In the genomic region with DNA sequence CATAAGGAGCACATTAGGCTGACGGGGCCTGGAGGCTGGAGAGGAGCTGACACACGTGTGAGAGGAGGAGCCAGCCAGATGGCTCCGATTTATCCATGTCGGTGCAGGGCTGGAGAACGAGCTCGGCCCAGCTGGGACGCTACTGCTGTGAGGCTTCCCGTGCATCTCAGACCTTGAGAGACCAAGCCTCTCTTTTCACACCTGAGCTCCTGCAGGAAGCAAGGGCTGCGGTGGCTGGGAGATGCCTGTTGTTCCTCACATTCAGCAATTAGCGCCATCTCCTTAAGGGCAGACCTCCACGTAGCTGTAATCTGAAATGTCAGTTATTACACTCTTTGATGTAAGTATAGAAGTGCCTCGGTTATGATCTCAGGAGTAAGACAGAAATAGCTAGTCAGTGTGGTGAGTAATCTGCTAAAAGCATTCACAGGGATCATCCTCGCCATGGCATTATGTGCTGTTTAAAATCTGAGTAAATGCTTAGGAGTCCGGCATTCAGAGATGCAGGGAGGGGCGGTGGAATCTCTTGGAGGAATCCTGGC, we compare ENCODE assay signal across 11 cellular contexts.
DNase-seq lines count a peak whose midpoint lies in the region; ATAC-seq, FAIRE-seq and TF ChIP-seq lines count a peak whose summit lies in the region.
"Had no signal": no experiment of that assay in that cellular context is flagged by ENCODE, and none has a peak within 500 bp of the region (broad histone marks: within the 10 kb centered on the region; RNA-seq: fewer than 3 reads in every experiment).

No MANE protein-coding gene starts in this region.

- no peaks in the 10 kb centered on the region for H4K20me1 ChIP-seq in GM23338 (replicated peaks; ENCODE audit: insufficient read depth)
- H4K20me1 ChIP-seq in HepG2 (ENCODE audit: insufficient read depth, low read length) = no peaks in the 10 kb centered on the region
- H4K20me1 ChIP-seq in OCI-LY7 (ENCODE audit: insufficient read depth, low read length) = no peaks in the 10 kb centered on the region

- H3K79me2 ChIP-seq in GM23338 (replicated peaks; ENCODE audit: insufficient read depth) = no peaks in the 10 kb centered on the region
- no peaks in the 10 kb centered on the region for H3K79me2 ChIP-seq in HepG2 (ENCODE audit: insufficient read depth, low read length)
- H3K79me2 ChIP-seq in OCI-LY7 (ENCODE audit: insufficient read depth, low read depth, low read length) = no peaks in the 10 kb centered on the region

- TF ChIP-seq POLR2A in gastrocnemius medialis (IDR thresholded peaks at IDR 0.05) (no peak), Peyer's patch (IDR thresholded peaks at IDR 0.05) (no peak), HepG2 (IDR thresholded peaks at IDR 0.05; ENCODE audit: insufficient read depth in 1 of 2, low read depth in 2 of 2, low read length in 2 of 2) (no peak)

- H3K27me3 ChIP-seq in GM23338 (ENCODE audit: insufficient read depth) (no peaks in the 10 kb centered on the region), gastrocnemius medialis (no peaks in the 10 kb centered on the region), Peyer's patch (no peaks in the 10 kb centered on the region), HepG2 (ENCODE audit: control insufficient read depth in 1 of 2, insufficient read depth in 2 of 2, low read length in 2 of 2) (no peaks in the 10 kb centered on the region)

- CTCF ChIA-PET in HepG2 (lab: Yijun Ruan, JAX; ENCODE audit: low intra/inter-chr PET ratio, low total read pairs) = no interaction called here
- CTCF ChIA-PET in OCI-LY7 (lab: Charles Lee; ENCODE audit: unreplicated experiment) = interaction anchor here (0.7 kb wide), 1 partner anchor 11 kb away, joined by 3 read pairs; no protein-coding TSS in a partner anchor

- no peaks in the 10 kb centered on the region for H3F3A ChIP-seq in GM23338 (replicated peaks; ENCODE audit: low read depth)

- DNase-seq in GM23338 (ENCODE audit: low spot score) = peak; percentile 14
- peak; percentile 76 for DNase-seq in glutamatergic neuron
- peak; percentile 47 to 70 for DNase-seq in gastrocnemius medialis
- DNase-seq in GM19238 (ENCODE audit: insufficient read length, low spot score) = no peak
- no peak for DNase-seq in Peyer's patch
- no peak for DNase-seq in HepG2 (ENCODE audit: low spot score)
- no peak for DNase-seq in OCI-LY7 (ENCODE audit: low spot score)
- DNase-seq: naive thymus-derived CD4-positive, alpha-beta T cell had no signal

- H3K9me3 ChIP-seq in gastrocnemius medialis (no peaks in the 10 kb centered on the region), Peyer's patch (no peaks in the 10 kb centered on the region), HepG2 (ENCODE audit: low read length) (no peaks in the 10 kb centered on the region), OCI-LY7 (ENCODE audit: low read length) (no peaks in the 10 kb centered on the region)

- peaks cover 11% of the 10 kb centered on the region; the same call in 1 of the 2 replicates for H3K9me2 ChIP-seq in GM23338 (ENCODE audit: insufficient read depth)
- H3K9me2 ChIP-seq in OCI-LY7 (ENCODE audit: insufficient read depth, low read length) = no peaks in the 10 kb centered on the region

- TF ChIP-seq RAD21 in HepG2 (CRISPR knock-in tag; IDR thresholded peaks at IDR 0.05) = no peak

- H3K4me3 Mint-ChIP-seq in GM23338 = no peak overlapping the region
- peak overlapping the region; percentile 63 for H3K4me3 Mint-ChIP-seq in glutamatergic neuron (ENCODE audit: unreplicated experiment)
- H3K4me3 Mint-ChIP-seq: activated naive CD8-positive, alpha-beta T cell; naive thymus-derived CD4-positive, alpha-beta T cell had no signal

- H3K9me3 Mint-ChIP-seq in GM23338 = no peaks in the 10 kb centered on the region
- H3K9me3 Mint-ChIP-seq in glutamatergic neuron (ENCODE audit: unreplicated experiment) = peaks cover 22% of the 10 kb centered on the region
- H3K9me3 Mint-ChIP-seq: naive thymus-derived CD4-positive, alpha-beta T cell had no signal

- H3K27ac Mint-ChIP-seq in GM23338 (no peak overlapping the region), glutamatergic neuron (ENCODE audit: unreplicated experiment) (peak overlapping the region; percentile 93)
- H3K27ac Mint-ChIP-seq: activated naive CD8-positive, alpha-beta T cell; naive thymus-derived CD4-positive, alpha-beta T cell had no signal

- BruUV-seq in HepG2 (replicated peaks; lab: Mats Ljungman, UMichigan) (no TSS peak), OCI-LY7 (replicated peaks; lab: Mats Ljungman, UMichigan) (no TSS peak)

- peaks cover 3% of the 10 kb centered on the region for H3K27me3 Mint-ChIP-seq in GM23338 (ENCODE audit: insufficient read depth, low read depth, poor library complexity)
- H3K27me3 Mint-ChIP-seq in glutamatergic neuron (ENCODE audit: unreplicated experiment) = peaks cover 8% of the 10 kb centered on the region
- H3K27me3 Mint-ChIP-seq: activated naive CD8-positive, alpha-beta T cell; naive thymus-derived CD4-positive, alpha-beta T cell had no signal

- 60% methylated on average over 15 of the region's 15 CpGs for WGBS in HepG2 (ENCODE audit: low lambda C conversion rate)

- TF ChIP-seq CTCF in GM23338 (conservative IDR thresholded peaks at IDR 0.05; ENCODE audit: low read depth in 2 of 2) = no peak
- TF ChIP-seq CTCF in glutamatergic neuron (IDR thresholded peaks at IDR 0.05; ENCODE audit: partially characterized antibody, unreplicated experiment) = no peak
- no peak for TF ChIP-seq CTCF in gastrocnemius medialis (IDR thresholded peaks at IDR 0.05 in 4 of 5, conservative IDR thresholded peaks at IDR 0.05 in 1 of 5)
- no peak for TF ChIP-seq CTCF in Peyer's patch (IDR thresholded peaks at IDR 0.05)
- no peak for TF ChIP-seq CTCF in HepG2 (CRISPR knock-in tag; IDR thresholded peaks at IDR 0.05)
- no peak for TF ChIP-seq CTCF in OCI-LY7 (conservative IDR thresholded peaks at IDR 0.05; ENCODE audit: low read length)

- POLR2A ChIA-PET in HepG2 (lab: Yijun Ruan, JAX) (no interaction called here), OCI-LY7 (lab: Charles Lee) (no interaction called here)

- no peak for FAIRE-seq in HepG2 (lab: Jason Lieb, UNC)
- FAIRE-seq: G401.6 had no signal

- in situ Hi-C loops in gastrocnemius medialis (cut with MboI; ENCODE audit: low sequenced_read_pairs in 4 of 4) = no loop called here
- in situ Hi-C loops in HepG2 (cut with HindIII; ENCODE audit: extremely low pct_ligation_motif_present, low pct_unique_long_range_greater_than_20kb) = no loop called here

- H3K9ac ChIP-seq in HepG2 (ENCODE audit: insufficient read depth, low read depth, low read length) = no peak overlapping the region

- no peak for TF ChIP-seq EP300 in HepG2 (IDR thresholded peaks at IDR 0.05; ENCODE audit: low read depth in 2 of 2, low read length in 2 of 2)
- TF ChIP-seq EP300 in HepG2 (CRISPR knock-in tag; IDR thresholded peaks at IDR 0.05; ENCODE audit: borderline replicate concordance) = no peak

- H3K36me3 Mint-ChIP-seq in GM23338 (ENCODE audit: low read depth) = no peaks in the 10 kb centered on the region
- H3K36me3 Mint-ChIP-seq in glutamatergic neuron (ENCODE audit: unreplicated experiment) = no peaks in the 10 kb centered on the region
- H3K36me3 Mint-ChIP-seq: activated naive CD8-positive, alpha-beta T cell had no signal

- H2AFZ ChIP-seq in GM23338 (no peak overlapping the region), HepG2 (ENCODE audit: low read length) (no peak overlapping the region), OCI-LY7 (ENCODE audit: low read length) (no peak overlapping the region)

- H3K4me1 Mint-ChIP-seq in GM23338 (peaks cover 9% of the 10 kb centered on the region), glutamatergic neuron (ENCODE audit: low read depth, unreplicated experiment) (peaks cover 53% of the 10 kb centered on the region)

- intact Hi-C loops in gastrocnemius medialis (cut with DNase I; ENCODE audit: low total_unique reads) (no loop called here), HepG2 (cut with micrococcal nuclease; ENCODE audit: unreplicated experiment) (no loop called here), OCI-LY7 (cut with micrococcal nuclease; ENCODE audit: unreplicated experiment) (no loop called here)

- peak; percentile 35 for ATAC-seq in GM23338
- ATAC-seq in SK-N-SH treated with all-trans-retinoic acid at 6 μM for 48 hours = peak; percentile 87
- ATAC-seq in gastrocnemius medialis = peak; percentile 96 to 98
- ATAC-seq in HepG2 = no peak
- ATAC-seq: naive thymus-derived CD4-positive, alpha-beta T cell had no signal

- H3K27ac ChIP-seq in GM23338 (ENCODE audit: low read depth) (no peak overlapping the region), gastrocnemius medialis (peak overlapping the region; percentile 82 to 86 (median 84)), Peyer's patch (peak overlapping the region in 1 of 4 donors; percentile 28), HepG2 (ENCODE audit: extremely low read length, insufficient read depth, low read length) (no peak overlapping the region), OCI-LY7 (ENCODE audit: low read depth, low read length, poor library complexity, severe bottlenecking) (no peak overlapping the region)

- H3K36me3 ChIP-seq in GM23338 (ENCODE audit: insufficient read depth) (no peaks in the 10 kb centered on the region), gastrocnemius medialis (no peaks in the 10 kb centered on the region), Peyer's patch (no peaks in the 10 kb centered on the region), HepG2 (replicated peaks in 1 of 2; ENCODE audit: control insufficient read depth in 1 of 2, insufficient read depth in 2 of 2, low read length in 2 of 2) (no peaks in the 10 kb centered on the region), OCI-LY7 (ENCODE audit: insufficient read depth, low read length) (no peaks in the 10 kb centered on the region)

- H3K4me3 ChIP-seq in GM23338 (no peak overlapping the region), gastrocnemius medialis (peak overlapping the region in 3 of 4 donors; percentile 25 to 34 (median 27)), Peyer's patch (no peak overlapping the region), HepG2 (replicated peaks in 1 of 3; ENCODE audit: insufficient read depth in 1 of 3, low read depth in 2 of 3, low read length in 3 of 3) (no peak overlapping the region), OCI-LY7 (ENCODE audit: low read depth, low read length, poor library complexity, severe bottlenecking) (no peak overlapping the region)

- peaks cover 4% of the 10 kb centered on the region; the same call in 1 of the 2 replicates for H3K4me1 ChIP-seq in GM23338 (ENCODE audit: insufficient read depth)
- peaks cover 23 to 27% of the 10 kb centered on the region in 2 donors for H3K4me1 ChIP-seq in gastrocnemius medialis
- H3K4me1 ChIP-seq in Peyer's patch = no peaks in the 10 kb centered on the region
- no peaks in the 10 kb centered on the region for H3K4me1 ChIP-seq in HepG2 (ENCODE audit: insufficient read depth, low read length)
- no peaks in the 10 kb centered on the region for H3K4me1 ChIP-seq in OCI-LY7 (ENCODE audit: insufficient read depth, low read length, poor library complexity, severe bottlenecking)

- H3K4me2 ChIP-seq in GM23338 (no peak overlapping the region), HepG2 (ENCODE audit: low read depth, low read length) (no peak overlapping the region), OCI-LY7 (ENCODE audit: low read length) (no peak overlapping the region)

TF ChIP-seq in HepG2, 621 proteins besides CTCF, POLR2A, EP300 and RAD21 (continues in another document):
- TF ChIP-seq ZNF616 (CRISPR knock-in tag; IDR thresholded peaks at IDR 0.05; ENCODE audit: low read depth) (no peak), ZSCAN20 (CRISPR knock-in tag; IDR thresholded peaks at IDR 0.05; ENCODE audit: borderline replicate concordance) (no peak), NFE2L2 (IDR thresholded peaks at IDR 0.05; ENCODE audit: low read length) (no peak), SMARCE1 (IDR thresholded peaks at IDR 0.05; ENCODE audit: borderline replicate concordance) (no peak)

Comparison
In these comparisons a context has a peak if more than half of its experiments do, and no peak if none do; other contexts are left out.
1. DNase-seq: peak in GM23338 (single experiment), glutamatergic neuron (single experiment) and gastrocnemius medialis (2 of 2); none in GM19238 (single experiment), Peyer's patch (0 of 3), HepG2 (single experiment) and OCI-LY7 (single experiment).
2. H3K27ac ChIP-seq: peak in gastrocnemius medialis (4 of 4); none in GM23338 (single experiment), HepG2 (single experiment) and OCI-LY7 (single experiment).
3. H3K4me3 ChIP-seq: peak in gastrocnemius medialis (3 of 4); none in GM23338 (single experiment), Peyer's patch (0 of 4), HepG2 (0 of 3) and OCI-LY7 (single experiment).